Comparison of ENCODE assay signal across 36 cellular contexts in genomic region chr15:62278534-62278933, GRCh38.
"Had no signal": no experiment of that assay in that cellular context is flagged by ENCODE, and none has a peak within 500 bp of the region (broad histone marks: within the 10 kb centered on the region; RNA-seq: fewer than 3 reads in every experiment).

No MANE protein-coding gene starts in this region.

- H3K9ac ChIP-seq: SK-N-SH had no signal

- H3K4me1 Mint-ChIP-seq: activated B cell treated with CpG ODN at 0.5 μM for 24 hours had no signal

- DNase-seq: activated B cell treated with CpG ODN at 0.5 μM for 24 hours; activated CD4-positive, alpha-beta memory T cell treated with anti-CD3 and anti-CD28 coated beads for 36 hours; activated CD4-positive, alpha-beta T cell treated with anti-CD3 and anti-CD28 coated beads for 4 hours; activated CD4-positive, alpha-beta T cell treated with anti-CD3 and anti-CD28 coated beads, Interleukin-2, amount 50 U/mL, for 1 hour; activated CD4-positive, CD25-positive, alpha-beta regulatory T cell treated with anti-CD3 and anti-CD28 coated beads, Interleukin-2, amount 50 U/mL, for 72 hours; activated CD8-positive, alpha-beta memory T cell treated with anti-CD3 and anti-CD28 coated beads, Interleukin-2, amount 50 U/mL, for 4 hours; activated gamma-delta T cell treated with Interleukin-2 at 50 U/mL for 16 hours; activated naive CD4-positive, alpha-beta T cell treated with anti-CD3 and anti-CD28 coated beads for 36 hours; activated T-cell treated with anti-CD3 and anti-CD28 coated beads for 4 hours; activated T-cell treated with anti-CD3 and anti-CD28 coated beads, Interleukin-2, amount 50 U/mL, for 4 hours; adrenal gland; caudate nucleus; cerebellar nuclear complex; Karpas-422; NCI-H1105; NCI-H1417 treated with DMSO at 0.1 percent for 48 hours; NCI-H187 treated with DMSO at 0.1 percent for 48 hours; NCI-H2171 treated with DMSO at 0.1 percent for 48 hours; NCI-H2227 treated with DMSO at 0.1 percent for 48 hours; NCI-H446; NCI-H510A treated with DMSO at 0.1 percent for 48 hours; NCI-H526 treated with DMSO at 0.1 percent for 48 hours; NCI-H774; NK-92 treated with Interleukin-12 subunit alpha and Interleukin-12 subunit beta, amount 100 ng/mL, for 24 hours; PC-3; Peyer's patch; SHP77 treated with DMSO at 0.1 percent for 48 hours; SK-N-SH had no signal

- H3K36me3 Mint-ChIP-seq: activated CD4-positive, alpha-beta memory T cell treated with anti-CD3 and anti-CD28 coated beads for 36 hours; activated naive CD4-positive, alpha-beta T cell treated with anti-CD3 and anti-CD28 coated beads, Interleukin-2, amount 50 U/mL, for 72 hours; brain had no signal

- H3K9me3 ChIP-seq: adrenal gland, Peyer's patch, SJSA1, SK-N-SH had no signal

- H3K36me3 ChIP-seq: adrenal gland, Peyer's patch, SJSA1 had no signal

- H3K27me3 ChIP-seq: Peyer's patch had no signal

- H3K4me3 ChIP-seq: adrenal gland, Peyer's patch, SJSA1 had no signal

- H3K27ac Mint-ChIP-seq: activated B cell treated with CpG ODN at 0.5 μM for 24 hours; activated CD4-positive, alpha-beta memory T cell treated with anti-CD3 and anti-CD28 coated beads for 36 hours; activated naive CD4-positive, alpha-beta T cell treated with anti-CD3 and anti-CD28 coated beads for 36 hours; activated naive CD4-positive, alpha-beta T cell treated with anti-CD3 and anti-CD28 coated beads, Interleukin-2, amount 50 U/mL, for 72 hours; activated T-helper 1 cell treated with anti-CD3 and anti-CD28 coated beads, Interleukin-12 subunit alpha, Interleukin-12 subunit beta, Interleukin-2, Interleukin-4 antibody, amounts not matched to agents 30 ng/mL and 10 ng/mL and 1 ng/mL, durations not matched to agents 14 hours and 24 hours and 36 hours; brain; T-helper 1 cell treated with Interleukin-12 subunit alpha and Interleukin-12 subunit beta and Interleukin-4 antibody, amounts not matched to agents 30 μg/mL and 1 μg/mL, for 36 hours; T-helper 2 cell treated with Interferon-gamma antibody and Interleukin-4, amounts not matched to agents 5 μg/mL and 100 μg/mL, for 36 hours had no signal

- H3K4me2 ChIP-seq: SK-N-SH had no signal

- H3K4me1 ChIP-seq: adrenal gland, Peyer's patch, SJSA1 had no signal

- H3K4me3 Mint-ChIP-seq: activated B cell treated with CpG ODN at 0.5 μM for 24 hours; activated CD4-positive, alpha-beta memory T cell treated with anti-CD3 and anti-CD28 coated beads for 36 hours; activated naive CD4-positive, alpha-beta T cell treated with anti-CD3 and anti-CD28 coated beads for 36 hours; activated T-cell treated with anti-CD3 and anti-CD28 coated beads, Interleukin-2, amount 50 U/mL, for 4 hours; activated T-helper 1 cell treated with anti-CD3 and anti-CD28 coated beads, Interleukin-12 subunit alpha, Interleukin-12 subunit beta, Interleukin-2, Interleukin-4 antibody, amounts not matched to agents 30 ng/mL and 10 ng/mL and 1 ng/mL, durations not matched to agents 14 hours and 24 hours and 36 hours; brain; T-helper 1 cell treated with Interleukin-12 subunit alpha and Interleukin-12 subunit beta and Interleukin-4 antibody, amounts not matched to agents 30 μg/mL and 1 μg/mL, for 36 hours; T-helper 2 cell treated with Interferon-gamma antibody and Interleukin-4, amounts not matched to agents 5 μg/mL and 100 μg/mL, for 36 hours had no signal

- H3K9me3 Mint-ChIP-seq: activated CD4-positive, alpha-beta memory T cell treated with anti-CD3 and anti-CD28 coated beads for 36 hours; activated naive CD4-positive, alpha-beta T cell treated with anti-CD3 and anti-CD28 coated beads for 36 hours; activated naive CD4-positive, alpha-beta T cell treated with anti-CD3 and anti-CD28 coated beads, Interleukin-2, amount 50 U/mL, for 72 hours; activated T-cell treated with anti-CD3 and anti-CD28 coated beads, Interleukin-2, amount 50 U/mL, for 4 hours; activated T-helper 1 cell treated with anti-CD3 and anti-CD28 coated beads, Interleukin-12 subunit alpha, Interleukin-12 subunit beta, Interleukin-2, Interleukin-4 antibody, amounts not matched to agents 30 ng/mL and 10 ng/mL and 1 ng/mL, durations not matched to agents 14 hours and 24 hours and 36 hours; T-helper 1 cell treated with Interleukin-12 subunit alpha and Interleukin-12 subunit beta and Interleukin-4 antibody, amounts not matched to agents 30 μg/mL and 1 μg/mL, for 36 hours; T-helper 2 cell treated with Interferon-gamma antibody and Interleukin-4, amounts not matched to agents 5 μg/mL and 100 μg/mL, for 36 hours had no signal

- FAIRE-seq: astrocyte, bronchial epithelial cell had no signal

- H3K27ac ChIP-seq: adrenal gland, Peyer's patch, SJSA1 had no signal

- ATAC-seq: activated naive CD4-positive, alpha-beta T cell treated with anti-CD3 and anti-CD28 coated beads, Interleukin-2, amount 50 U/mL, for 72 hours; activated T-cell treated with anti-CD3 and anti-CD28 coated beads, Interleukin-2, amount 50 U/mL, for 4 hours; PC-3 had no signal
